8 cellular contexts compared by ENCODE assay signal in genomic region chr13:19587635-19588300, GRCh38. TPM values are rescaled to one million over a fixed set of nuclear protein-coding genes. Genes with fewer than 3 reads are reported as not detected.
DNase-seq lines count a peak whose midpoint lies in the region; ATAC-seq lines count a peak whose summit lies in the region.

No MANE protein-coding gene starts in this region.

- peak overlapping the region; percentile 91 to 92 for H3K27ac Mint-ChIP-seq in effector memory CD8-positive, alpha-beta T cell
- H3K27ac Mint-ChIP-seq in natural killer cell treated with Interleukin-12 subunit alpha and Interleukin-12 subunit beta and Interleukin-15 and Interleukin-18, amount 100 ng/mL, for 72 hours, result peak overlapping the region; percentile 84 to 91

- H3K27me3 Mint-ChIP-seq in effector memory CD8-positive, alpha-beta T cell, result peaks cover 24 to 26% of the 10 kb centered on the region in 2 donors
- peaks cover 13 to 17% of the 10 kb centered on the region in 2 donors for H3K27me3 Mint-ChIP-seq in natural killer cell treated with Interleukin-12 subunit alpha and Interleukin-12 subunit beta and Interleukin-15 and Interleukin-18, amount 100 ng/mL, for 72 hours

- peak; percentile 36 for DNase-seq in activated CD4-positive, alpha-beta T cell treated with anti-CD3 and anti-CD28 coated beads for 48 hours
- DNase-seq in activated CD4-positive, alpha-beta T cell treated with anti-CD3 and anti-CD28 coated beads, Interleukin-2, amount 50 U/mL, for 1 hour, result no peak
- peak; percentile 66 for DNase-seq in SK-N-DZ (ENCODE audit: low spot score)
- peak; percentile 18 to 24 (median 23) for DNase-seq in effector memory CD8-positive, alpha-beta T cell
- no peak for DNase-seq in natural killer cell treated with Interleukin-12 subunit alpha and Interleukin-12 subunit beta and Interleukin-15 and Interleukin-18, amount 100 ng/mL, for 72 hours (ENCODE audit: low spot score)
- no peak for DNase-seq in NCI-H2081 treated with DMSO at 0.1 percent for 48 hours (lab: John Stamatoyannopoulos, UW)

- peaks cover 6% of the 10 kb centered on the region for H3K36me3 Mint-ChIP-seq in effector memory CD8-positive, alpha-beta T cell (ENCODE audit: insufficient read depth)
- peaks cover 17% of the 10 kb centered on the region for H3K36me3 Mint-ChIP-seq in natural killer cell treated with Interleukin-12 subunit alpha and Interleukin-12 subunit beta and Interleukin-15 and Interleukin-18, amount 100 ng/mL, for 72 hours

- peaks cover 0 to 6% of the 10 kb centered on the region in 2 donors for H3K9me3 Mint-ChIP-seq in effector memory CD8-positive, alpha-beta T cell
- peaks cover 4% of the 10 kb centered on the region for H3K9me3 Mint-ChIP-seq in natural killer cell treated with Interleukin-12 subunit alpha and Interleukin-12 subunit beta and Interleukin-15 and Interleukin-18, amount 100 ng/mL, for 72 hours

- H3K4me1 Mint-ChIP-seq in effector memory CD8-positive, alpha-beta T cell (ENCODE audit: low read depth in 2 of 2), result peaks cover 19 to 21% of the 10 kb centered on the region in 2 donors
- H3K4me1 Mint-ChIP-seq in natural killer cell treated with Interleukin-12 subunit alpha and Interleukin-12 subunit beta and Interleukin-15 and Interleukin-18, amount 100 ng/mL, for 72 hours (ENCODE audit: low read depth in 2 of 2), result peaks cover 21% of the 10 kb centered on the region in 2 donors

- H3K4me3 Mint-ChIP-seq in effector memory CD8-positive, alpha-beta T cell, result peak overlapping the region; percentile 80 to 85
- H3K4me3 Mint-ChIP-seq in natural killer cell treated with Interleukin-12 subunit alpha and Interleukin-12 subunit beta and Interleukin-15 and Interleukin-18, amount 100 ng/mL, for 72 hours, result peak overlapping the region; percentile 78

- ATAC-seq in GM21515 (IDR thresholded peaks at IDR 0.05; ENCODE audit: unreplicated experiment) (peak; percentile 76), HG03571 (IDR thresholded peaks at IDR 0.05; ENCODE audit: unreplicated experiment) (peak; percentile 68)
- peak; percentile 54 for ATAC-seq in effector memory CD8-positive, alpha-beta T cell (replicated peaks)
- peak; percentile 39 to 43 for ATAC-seq in natural killer cell treated with Interleukin-12 subunit alpha and Interleukin-12 subunit beta and Interleukin-15 and Interleukin-18, amount 100 ng/mL, for 72 hours

RNA-seq across cellular contexts. Expression of gene TPTE2, which starts 26.4 kb away (rescaled TPM):
- not detected in 2 replicates for polyA plus RNA-seq in SK-N-DZ (2014; cell fraction: cytosol; rRNA removed)
- not detected in 2 replicates for polyA plus RNA-seq in SK-N-DZ (2014; cell fraction: nucleus; rRNA removed)
- under 1 TPM in 1 of 2 donors, not detected in 1; 0.19 TPM for total RNA-seq in natural killer cell treated with Interleukin-12 subunit alpha and Interleukin-12 subunit beta and Interleukin-15 and Interleukin-18, amount 100 ng/mL, for 72 hours

RNA-seq across cellular contexts. Expression of gene MPHOSPH8, which starts 45.7 kb away (rescaled TPM):
- polyA plus RNA-seq in SK-N-DZ (2014; cell fraction: cytosol; rRNA removed), result 32.5 and 34.8 TPM in 2 replicates
- 80.1 and 95.3 TPM in 2 replicates for polyA plus RNA-seq in SK-N-DZ (2014; cell fraction: nucleus; rRNA removed)
- 10 to 100 TPM; 33.4 to 39.0 TPM for total RNA-seq in natural killer cell treated with Interleukin-12 subunit alpha and Interleukin-12 subunit beta and Interleukin-15 and Interleukin-18, amount 100 ng/mL, for 72 hours

Comparison
In these comparisons a context has a peak if more than half of its experiments do, and no peak if none do; other contexts are left out.
1. DNase-seq: peak in activated CD4-positive, alpha-beta T cell treated with anti-CD3 and anti-CD28 coated beads for 48 hours (single experiment), SK-N-DZ (single experiment) and effector memory CD8-positive, alpha-beta T cell (3 of 3); none in activated CD4-positive, alpha-beta T cell treated with anti-CD3 and anti-CD28 coated beads, Interleukin-2, amount 50 U/mL, for 1 hour (single experiment), natural killer cell treated with Interleukin-12 subunit alpha and Interleukin-12 subunit beta and Interleukin-15 and Interleukin-18, amount 100 ng/mL, for 72 hours (single experiment) and NCI-H2081 treated with DMSO at 0.1 percent for 48 hours (single experiment).
2. Peak in every context shown above with its lines, with median percentiles within 50 percentile points of each other: ATAC-seq.